ENCODE assay signal across 11 cellular contexts in genomic region chr3:179949428-179949827, GRCh38.
A peak's percentile ranks its signal among the peaks of the same experiment; 100 is the strongest.
DNase-seq lines count a peak whose midpoint lies in the region; ATAC-seq, FAIRE-seq and TF ChIP-seq lines count a peak whose summit lies in the region.
"Had no signal": no experiment of that assay in that cellular context is flagged by ENCODE, and none has a peak within 500 bp of the region (broad histone marks: within the 10 kb centered on the region; RNA-seq: fewer than 3 reads in every experiment).

No MANE protein-coding gene starts in this region.

- no peak overlapping the region; a peak in 1 of 8 replicates for H3K4me3 ChIP-seq in H1 (ENCODE audit: extremely low read depth in 1 of 4, insufficient read depth in 2 of 4, low read depth in 3 of 4, low read length in 4 of 4)
- no peak overlapping the region for H3K4me3 ChIP-seq in SJCRH30
- H3K4me3 ChIP-seq: left ventricle myocardium inferior had no signal

- no peak overlapping the region for H3K23ac ChIP-seq in H1 (ENCODE audit: insufficient read length)

- H3K79me2 ChIP-seq in H1 (ENCODE audit: control insufficient read depth in 1 of 2, insufficient read depth in 2 of 2, low read length in 2 of 2), result no peaks in the 10 kb centered on the region

- no peaks in the 10 kb centered on the region for H3K36me3 ChIP-seq in H1 (ENCODE audit: control insufficient read depth in 2 of 4, insufficient read depth in 4 of 4, low read length in 3 of 4)
- no peaks in the 10 kb centered on the region for H3K36me3 ChIP-seq in SJCRH30
- H3K36me3 ChIP-seq: left ventricle myocardium inferior had no signal

- H4K20me1 ChIP-seq in H1 (replicated peaks in 1 of 2; ENCODE audit: control insufficient read depth in 1 of 2, insufficient read depth in 2 of 2, low read length in 2 of 2), result no peaks in the 10 kb centered on the region

- H3K79me1 ChIP-seq in H1 (ENCODE audit: low read depth, low read length), result no peaks in the 10 kb centered on the region

- ATAC-seq in GM19035 (IDR thresholded peaks at IDR 0.05; ENCODE audit: unreplicated experiment), result peak; percentile 90
- ATAC-seq in HG02884 (IDR thresholded peaks at IDR 0.05; ENCODE audit: unreplicated experiment), result peak; percentile 69

- H3K27ac ChIP-seq in H1 (ENCODE audit: low read depth, low read length), result no peak overlapping the region
- no peak overlapping the region for H3K27ac ChIP-seq in SJCRH30
- H3K27ac ChIP-seq: left ventricle myocardium inferior had no signal

- WGBS in H1 (ENCODE audit: extremely low coverage in 1 of 2, insufficient coverage in 1 of 2, insufficient read length in 1 of 2, insufficient replicate concordance in 2 of 2, low coverage in 1 of 2, low lambda C conversion rate in 2 of 2, missing lambda C conversion rate in 1 of 2), 2 experiments, result 55% methylated on average over 1 of the region's 1 CpG; no CpG with 5 or more reads in 1 of the 2 experiments

- CTCF ChIA-PET in H1 (lab: Charles Lee; ENCODE audit: partially characterized antibody), result interaction anchor here (1.5 kb wide), 1 partner anchor 69 kb away, joined by 3 read pairs; no protein-coding TSS in a partner anchor

- no peak overlapping the region for H4K5ac ChIP-seq in H1 (ENCODE audit: insufficient read length, low read depth, low read length)

- H2AFZ ChIP-seq in H1 (ENCODE audit: low read length), result no peak overlapping the region

- no peak overlapping the region for H2BK5ac ChIP-seq in H1 (ENCODE audit: low read depth, low read length)

- H3K4ac ChIP-seq in H1 (replicated peaks; ENCODE audit: insufficient read length, low read depth, low read length), result no peak overlapping the region

- no peak overlapping the region for H3K9ac ChIP-seq in H1 (replicated peaks in 1 of 4; ENCODE audit: extremely low read depth in 1 of 4, low read depth in 3 of 4, low read length in 3 of 4)

- H2AK5ac ChIP-seq in H1 (ENCODE audit: low read depth, low read length), result no peak overlapping the region

- TF ChIP-seq CTCF in H1 (IDR thresholded peaks at IDR 0.05; ENCODE audit: control extremely low read depth in 1 of 3, insufficient read depth in 1 of 3, low read depth in 1 of 3, low read length in 3 of 3), result no peak

- no peak for TF ChIP-seq RAD21 in H1 (IDR thresholded peaks at IDR 0.05 in 1 of 2, conservative IDR thresholded peaks at IDR 0.05 in 1 of 2; ENCODE audit: low read depth in 2 of 2, low read length in 2 of 2)

- POLR2A ChIA-PET in H1 (lab: Charles Lee; ENCODE audit: partially characterized antibody), result interaction anchor here (0.5 kb wide), 1 partner anchor 538 kb away, joined by 4 read pairs; no protein-coding TSS in a partner anchor

- FAIRE-seq in H1 (lab: Jason Lieb, UNC), result peak; percentile 58

- no peak overlapping the region for H3K56ac ChIP-seq in H1 (replicated peaks; ENCODE audit: insufficient read length, low read depth, low read length)

- no peaks in the 10 kb centered on the region for H3K23me2 ChIP-seq in H1 (ENCODE audit: low read depth, low read length)

- H4K8ac ChIP-seq in H1 (ENCODE audit: extremely low read depth, insufficient read depth, low read length), result no peak overlapping the region

- no peak overlapping the region for H4K91ac ChIP-seq in H1 (replicated peaks; ENCODE audit: insufficient read length, low read length)

- H2BK120ac ChIP-seq in H1 (replicated peaks; ENCODE audit: low read depth, low read length), result no peak overlapping the region

- no peak overlapping the region for H2BK15ac ChIP-seq in H1 (ENCODE audit: low read length)

- H3K4me1 ChIP-seq in H1 (replicated peaks in 1 of 4; ENCODE audit: control insufficient read depth in 3 of 4, insufficient read depth in 4 of 4, low read length in 3 of 4) (peaks cover 4 to 12% (median 9%) of the 10 kb centered on the region in 4 experiments; a peak in 6 of 7 replicates), SJCRH30 (no peaks in the 10 kb centered on the region)
- H3K4me1 ChIP-seq: left ventricle myocardium inferior had no signal

- peak overlapping the region; percentile 0 to 9; a peak in 2 of 4 replicates for H3K4me2 ChIP-seq in H1 (ENCODE audit: insufficient read depth in 1 of 2, low read depth in 2 of 2, low read length in 2 of 2)

- no peak overlapping the region for H3K18ac ChIP-seq in H1 (ENCODE audit: extremely low read depth, low read length)

- 0 out of 2 replicates have a peak overlapping the region, but pooled peaks have one; percentile 83 for H2BK12ac ChIP-seq in H1 (ENCODE audit: low read depth, low read length)

- no peak overlapping the region for H3K14ac ChIP-seq in H1 (ENCODE audit: insufficient read length)

- H3K27me3 ChIP-seq in H1 (replicated peaks in 1 of 4; ENCODE audit: control insufficient read depth in 3 of 4, extremely low read depth in 1 of 4, insufficient read depth in 3 of 4, low read length in 3 of 4) (no peaks in the 10 kb centered on the region), SJCRH30 (no peaks in the 10 kb centered on the region)

- TF ChIP-seq POLR2A in H1 (IDR thresholded peaks at IDR 0.05; ENCODE audit: control extremely low read depth in 1 of 2, low read depth in 2 of 2, low read length in 2 of 2), result no peak

- DNase-seq in NCI-H146 treated with DMSO at 0.1 percent for 48 hours (lab: John Stamatoyannopoulos, UW; ENCODE audit: unreplicated experiment) (peak; percentile 97), H1 (ENCODE audit: low read depth in 1 of 2, low spot score in 2 of 2) (no peak), SJCRH30 (no peak), nucleus accumbens (lab: John Stamatoyannopoulos, UW) (no peak), GDM1 (lab: John Stamatoyannopoulos, UW) (no peak), putamen (ENCODE audit: low spot score) (no peak)
- DNase-seq: activated naive CD4-positive, alpha-beta T cell treated with Interleukin-2 at 50 U/mL for 16 hours; left ventricle myocardium inferior; SW 1271 had no signal

- no peak overlapping the region for H2BK20ac ChIP-seq in H1 (ENCODE audit: low read length)

- H3K9me3 ChIP-seq in H1 (ENCODE audit: insufficient read depth in 2 of 2, low read depth in 1 of 2, low read length in 1 of 2) (no peaks in the 10 kb centered on the region), SJCRH30 (replicated peaks) (no peaks in the 10 kb centered on the region)
- H3K9me3 ChIP-seq: left ventricle myocardium inferior had no signal

- TF ChIP-seq EP300 in H1 (IDR thresholded peaks at IDR 0.05; ENCODE audit: borderline replicate concordance in 1 of 2, low read depth in 2 of 2, low read length in 2 of 2), result no peak

TF ChIP-seq in H1, 55 proteins besides CTCF, POLR2A, EP300 and RAD21:
- 0 out of 4 replicates have a peak, but pooled peaks of 1 of the 2 experiments have one; percentile 45 for TF ChIP-seq HDAC2 (IDR thresholded peaks at IDR 0.05; ENCODE audit: borderline replicate concordance in 1 of 2, low read depth in 2 of 2, low read length in 2 of 2)
- TF ChIP-seq KDM4A (IDR thresholded peaks at IDR 0.05; ENCODE audit: low read depth, low read length, severe bottlenecking), result no peak
- TF ChIP-seq TCF12 (IDR thresholded peaks at IDR 0.05; ENCODE audit: low read depth, low read length), result 0 out of 2 replicates have a peak, but pooled peaks have one; percentile 52
